ENCODE assay signal across 12 cellular contexts in the genomic region with DNA sequence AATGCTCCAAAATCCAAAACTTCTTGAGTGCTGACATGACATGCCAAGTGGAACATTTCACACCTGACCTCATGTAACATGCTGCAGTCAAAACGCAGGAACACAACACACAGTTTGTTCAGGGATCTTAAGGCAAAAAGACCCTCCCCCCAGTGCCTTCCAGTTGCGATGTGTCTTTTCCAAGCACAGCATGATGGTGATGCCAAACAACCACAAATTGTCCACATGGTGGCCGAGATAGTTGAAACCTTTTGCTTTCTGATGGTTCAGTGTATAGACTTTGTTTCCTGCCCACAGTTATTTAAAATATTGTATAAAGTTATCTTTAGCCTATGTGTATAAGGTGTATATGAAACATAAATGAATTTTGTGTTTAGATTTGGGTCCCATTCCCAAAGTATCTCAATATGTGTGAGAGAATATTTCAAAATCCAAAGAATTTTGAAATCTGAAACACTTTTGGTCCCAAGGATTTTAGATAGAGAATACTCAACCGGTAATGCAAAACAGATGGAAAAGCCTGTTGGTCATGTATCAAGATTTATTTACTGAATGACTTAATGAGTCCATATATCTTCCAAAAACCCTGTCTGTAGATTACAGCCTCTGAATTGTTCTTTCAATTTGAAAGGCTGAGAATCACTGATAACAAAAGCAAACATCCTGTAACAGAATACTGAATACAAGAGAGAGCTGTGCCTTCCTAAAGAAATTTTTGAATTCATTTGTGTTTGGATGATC.
DNase-seq lines count a peak whose midpoint lies in the region; ATAC-seq and TF ChIP-seq lines count a peak whose summit lies in the region.
"Had no signal": no experiment of that assay in that cellular context is flagged by ENCODE, and none has a peak within 500 bp of the region (broad histone marks: within the 10 kb centered on the region; RNA-seq: fewer than 3 reads in every experiment).

No MANE protein-coding gene starts in this region.

- intact Hi-C loops in mucosa of descending colon (cut with DNase I, micrococcal nuclease) = no loop called here

- no peaks in the 10 kb centered on the region for H3K36me3 Mint-ChIP-seq in activated CD8-positive, alpha-beta T cell treated with anti-CD3 and anti-CD28 coated beads, Interleukin-2, amount 10 ng/mL, durations not matched to agents 7 days and 5 days (ENCODE audit: low read depth)

- no peaks in the 10 kb centered on the region for H3K9me3 ChIP-seq in mucosa of descending colon

- no peak overlapping the region for H3K27ac ChIP-seq in brain microvascular endothelial cell

- H3K4me1 Mint-ChIP-seq in activated CD8-positive, alpha-beta T cell treated with anti-CD3 and anti-CD28 coated beads, Interleukin-2, amount 10 ng/mL, durations not matched to agents 7 days and 5 days (ENCODE audit: low read depth) = peaks cover 10% of the 10 kb centered on the region
- H3K4me1 Mint-ChIP-seq: central memory CD8-positive, alpha-beta T cell; stimulated activated memory B cell treated with anti-CD40 and anti-IgM and Interleukin-4, amounts not matched to agents 10 μg/mL and 1 μg/mL and 100 μg/mL, for 72 hours had no signal

- H3K27me3 ChIP-seq in brain microvascular endothelial cell (replicated peaks) = no peaks in the 10 kb centered on the region

- CTCF ChIA-PET in activated CD8-positive, alpha-beta T cell treated with anti-CD3 and anti-CD28 coated beads, Interleukin-2, amount 10 ng/mL, durations not matched to agents 7 days and 5 days (lab: Charles Lee) = no interaction called here

- TF ChIP-seq CTCF in brain microvascular endothelial cell (IDR thresholded peaks at IDR 0.05; ENCODE audit: low read depth, low read length, missing control alignments) (peak; percentile 9), mucosa of descending colon (IDR thresholded peaks at IDR 0.05) (no peak)

- no peak overlapping the region for H3K4me3 Mint-ChIP-seq in activated CD8-positive, alpha-beta T cell treated with anti-CD3 and anti-CD28 coated beads, Interleukin-2, amount 10 ng/mL, durations not matched to agents 7 days and 5 days
- H3K4me3 Mint-ChIP-seq: central memory CD8-positive, alpha-beta T cell; stimulated activated memory B cell treated with anti-CD40 and anti-IgM and Interleukin-4, amounts not matched to agents 10 μg/mL and 1 μg/mL and 100 μg/mL, for 72 hours had no signal

- no peaks in the 10 kb centered on the region for H3K4me1 ChIP-seq in mucosa of descending colon (ENCODE audit: low read depth)

- no peaks in the 10 kb centered on the region for H3K9me3 Mint-ChIP-seq in activated CD8-positive, alpha-beta T cell treated with anti-CD3 and anti-CD28 coated beads, Interleukin-2, amount 10 ng/mL, durations not matched to agents 7 days and 5 days (ENCODE audit: insufficient read depth)
- H3K9me3 Mint-ChIP-seq: central memory CD8-positive, alpha-beta T cell; stimulated activated memory B cell treated with anti-CD40 and anti-IgM and Interleukin-4, amounts not matched to agents 10 μg/mL and 1 μg/mL and 100 μg/mL, for 72 hours had no signal

- H3K4me3 ChIP-seq in brain microvascular endothelial cell (ENCODE audit: low read depth, low read length) = no peak overlapping the region
- H3K4me3 ChIP-seq in mucosa of descending colon = no peak overlapping the region

- ATAC-seq in mucosa of descending colon = peak; percentile 84
- ATAC-seq in GM21576 (IDR thresholded peaks at IDR 0.05; ENCODE audit: unreplicated experiment) = no peak
- ATAC-seq in activated CD8-positive, alpha-beta T cell treated with anti-CD3 and anti-CD28 coated beads, Interleukin-2, amount 10 ng/mL, durations not matched to agents 7 days and 5 days = no peak
- ATAC-seq: stimulated activated memory B cell treated with anti-CD40 and anti-IgM and Interleukin-4, amounts not matched to agents 10 μg/mL and 1 μg/mL and 100 μg/mL, for 72 hours had no signal

- H3K27ac Mint-ChIP-seq in activated CD8-positive, alpha-beta T cell treated with anti-CD3 and anti-CD28 coated beads, Interleukin-2, amount 10 ng/mL, durations not matched to agents 7 days and 5 days = no peak overlapping the region
- H3K27ac Mint-ChIP-seq: stimulated activated memory B cell treated with anti-CD40 and anti-IgM and Interleukin-4, amounts not matched to agents 10 μg/mL and 1 μg/mL and 100 μg/mL, for 72 hours had no signal

- no peaks in the 10 kb centered on the region for H3K36me3 ChIP-seq in brain microvascular endothelial cell (replicated peaks)
- no peaks in the 10 kb centered on the region for H3K36me3 ChIP-seq in mucosa of descending colon (ENCODE audit: low read depth)

- DNase-seq in EL (peak; percentile 21), NCI-H2196 (lab: John Stamatoyannopoulos, UW; ENCODE audit: unreplicated experiment) (peak; percentile 24), brain microvascular endothelial cell (no peak), mucosa of descending colon (no peak), SIG-M5 treated with dmso at 0.1 percent for 504 hours (lab: John Stamatoyannopoulos, UW; ENCODE audit: unreplicated experiment) (no peak), kidney glomerular epithelial cell (lab: John Stamatoyannopoulos, UW) (no peak)
- DNase-seq in activated CD8-positive, alpha-beta T cell treated with anti-CD3 and anti-CD28 coated beads, Interleukin-2, amount 10 ng/mL, durations not matched to agents 7 days and 5 days = no peak
- DNase-seq: activated effector memory CD4-positive, alpha-beta T cell treated with anti-CD3 and anti-CD28 coated beads, Interleukin-2, amount 50 U/mL, for 16 hours; NCI-H1694 had no signal

- no peaks in the 10 kb centered on the region for H3K27me3 Mint-ChIP-seq in activated CD8-positive, alpha-beta T cell treated with anti-CD3 and anti-CD28 coated beads, Interleukin-2, amount 10 ng/mL, durations not matched to agents 7 days and 5 days (ENCODE audit: low read depth)
- H3K27me3 Mint-ChIP-seq: central memory CD8-positive, alpha-beta T cell; stimulated activated memory B cell treated with anti-CD40 and anti-IgM and Interleukin-4, amounts not matched to agents 10 μg/mL and 1 μg/mL and 100 μg/mL, for 72 hours had no signal

- in situ Hi-C loops in brain microvascular endothelial cell (cut with HindIII; ENCODE audit: low pct_ligation_motif_present, low sequenced_read_pairs) = no loop called here

- POLR2A ChIA-PET in activated CD8-positive, alpha-beta T cell treated with anti-CD3 and anti-CD28 coated beads, Interleukin-2, amount 10 ng/mL, durations not matched to agents 7 days and 5 days (lab: Charles Lee) = no interaction called here

Comparison
In these comparisons a context has a peak if more than half of its experiments do, and no peak if none do; other contexts are left out.
1. DNase-seq: peak in EL (single experiment) and NCI-H2196 (single experiment); none in brain microvascular endothelial cell (single experiment), mucosa of descending colon (0 of 3), SIG-M5 treated with dmso at 0.1 percent for 504 hours (single experiment), activated CD8-positive, alpha-beta T cell treated with anti-CD3 and anti-CD28 coated beads, Interleukin-2, amount 10 ng/mL, durations not matched to agents 7 days and 5 days (single experiment) and kidney glomerular epithelial cell (single experiment).